ENCODE assay signal across 16 cellular contexts in the genomic region with DNA sequence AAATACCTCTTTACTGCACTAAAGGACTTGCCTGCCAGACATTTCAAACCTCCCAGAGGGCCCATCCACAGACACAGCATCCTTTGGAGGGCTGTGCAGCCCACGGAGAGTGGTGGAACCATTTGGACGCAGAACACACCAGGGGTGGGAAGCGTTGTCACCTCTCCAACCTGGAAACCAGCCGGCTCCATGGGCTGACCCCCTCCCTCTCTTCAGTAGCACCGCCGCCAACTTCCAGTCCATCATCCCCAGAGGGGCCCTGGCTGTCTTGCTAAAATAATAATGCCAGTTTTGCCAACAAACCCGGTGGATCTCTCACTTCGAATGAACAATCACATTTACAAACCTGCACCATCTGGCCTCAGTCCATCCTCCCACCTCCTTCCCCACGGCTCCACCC.
DNase-seq lines count a peak whose midpoint lies in the region; ATAC-seq lines count a peak whose summit lies in the region.
"Had no signal": no experiment of that assay in that cellular context is flagged by ENCODE, and none has a peak within 500 bp of the region (broad histone marks: within the 10 kb centered on the region; RNA-seq: fewer than 3 reads in every experiment).

No MANE protein-coding gene starts in this region.

- H3K9ac ChIP-seq in neuronal stem cell (ENCODE audit: low read depth, low read length, poor library complexity), result no peak overlapping the region

- no peak overlapping the region for H3K4ac ChIP-seq in neuronal stem cell (ENCODE audit: low read length)

- ATAC-seq in naive thymus-derived CD4-positive, alpha-beta T cell, result no peak

- H3K27me3 Mint-ChIP-seq in naive thymus-derived CD4-positive, alpha-beta T cell, result peaks cover 0 to 21% (median 4%) of the 10 kb centered on the region in 5 donors
- H3K27me3 Mint-ChIP-seq in T-helper 2 cell treated with Interferon-gamma antibody and Interleukin-4, amounts not matched to agents 5 μg/mL and 100 μg/mL, for 36 hours (ENCODE audit: low read depth), result no peaks in the 10 kb centered on the region

- peaks cover 0 to 3% (median 0%) of the 10 kb centered on the region in 5 donors for H3K36me3 Mint-ChIP-seq in naive thymus-derived CD4-positive, alpha-beta T cell
- no peaks in the 10 kb centered on the region for H3K36me3 Mint-ChIP-seq in T-helper 2 cell treated with Interferon-gamma antibody and Interleukin-4, amounts not matched to agents 5 μg/mL and 100 μg/mL, for 36 hours (ENCODE audit: low read depth)
- H3K36me3 Mint-ChIP-seq: CD4-positive, alpha-beta memory T cell had no signal

- H2AFZ ChIP-seq in neuronal stem cell (ENCODE audit: low read length), result no peak overlapping the region

- no peak overlapping the region for H2BK15ac ChIP-seq in neuronal stem cell (ENCODE audit: low read length)

- CTCF ChIA-PET in naive thymus-derived CD4-positive, alpha-beta T cell (lab: Charles Lee), result no interaction called here

- no peak overlapping the region for H4K91ac ChIP-seq in neuronal stem cell (ENCODE audit: low read depth, low read length, poor library complexity)

- H3K4me2 ChIP-seq in neuronal stem cell (ENCODE audit: insufficient read depth, low read length, poor library complexity, severe bottlenecking), result no peak overlapping the region

- POLR2A ChIA-PET in naive thymus-derived CD4-positive, alpha-beta T cell (lab: Charles Lee), result no interaction called here

- no peak overlapping the region for H3K14ac ChIP-seq in neuronal stem cell (ENCODE audit: low read length)

- H3K18ac ChIP-seq in neuronal stem cell (ENCODE audit: low read length), result peak overlapping the region; percentile 23

- no peak overlapping the region for H2BK5ac ChIP-seq in neuronal stem cell (ENCODE audit: low read length)

- WGBS in neuronal stem cell (ENCODE audit: extremely low coverage in 2 of 2, insufficient read length in 2 of 2, insufficient replicate concordance in 1 of 2), 2 donors, result no CpG with 5 or more reads among the region's 9 CpGs

- H2BK12ac ChIP-seq in neuronal stem cell (ENCODE audit: low read length), result no peak overlapping the region

- no peaks in the 10 kb centered on the region for H3K9me3 ChIP-seq in neuronal stem cell (replicated peaks in 1 of 2; ENCODE audit: control insufficient read depth in 2 of 2, insufficient read depth in 1 of 2, low read depth in 1 of 2, low read length in 2 of 2)
- H3K9me3 ChIP-seq in naive thymus-derived CD4-positive, alpha-beta T cell (ENCODE audit: control insufficient read depth in 2 of 3, low read length in 3 of 3), result no peaks in the 10 kb centered on the region

- peaks cover 0 to 1% (median 0%) of the 10 kb centered on the region in 11 donors for H3K9me3 Mint-ChIP-seq in naive thymus-derived CD4-positive, alpha-beta T cell
- H3K9me3 Mint-ChIP-seq in T-helper 2 cell treated with Interferon-gamma antibody and Interleukin-4, amounts not matched to agents 5 μg/mL and 100 μg/mL, for 36 hours, result no peaks in the 10 kb centered on the region

- no peak overlapping the region for H3K27ac Mint-ChIP-seq in naive thymus-derived CD4-positive, alpha-beta T cell
- no peak overlapping the region for H3K27ac Mint-ChIP-seq in T-helper 2 cell treated with Interferon-gamma antibody and Interleukin-4, amounts not matched to agents 5 μg/mL and 100 μg/mL, for 36 hours
- H3K27ac Mint-ChIP-seq: CD4-positive, alpha-beta memory T cell had no signal

- H4K8ac ChIP-seq in neuronal stem cell (ENCODE audit: low read depth, low read length), result no peak overlapping the region

- no peaks in the 10 kb centered on the region for H3K36me3 ChIP-seq in neuronal stem cell (replicated peaks in 1 of 2; ENCODE audit: control insufficient read depth in 2 of 2, insufficient read depth in 2 of 2, low read length in 2 of 2)
- no peaks in the 10 kb centered on the region for H3K36me3 ChIP-seq in naive thymus-derived CD4-positive, alpha-beta T cell (ENCODE audit: control insufficient read depth in 2 of 3, insufficient read depth in 3 of 3, low read length in 3 of 3)

- no peak overlapping the region for H3K4me3 ChIP-seq in neuronal stem cell (ENCODE audit: low read length in 2 of 2)
- no peak overlapping the region for H3K4me3 ChIP-seq in naive thymus-derived CD4-positive, alpha-beta T cell (ENCODE audit: low read length)

- DNase-seq in neuronal stem cell (ENCODE audit: low spot score), result no peak
- peak; percentile 32 for DNase-seq in ureter (ENCODE audit: low spot score)
- DNase-seq in naive thymus-derived CD4-positive, alpha-beta T cell, result no peak
- no peak for DNase-seq in NCI-H187 treated with DMSO at 0.1 percent for 48 hours (lab: John Stamatoyannopoulos, UW)
- no peak for DNase-seq in T-helper 2 cell treated with Interferon-gamma antibody and Interleukin-4, amounts not matched to agents 5 μg/mL and 100 μg/mL, for 36 hours (ENCODE audit: low spot score)
- DNase-seq: C1 segment of cervical spinal cord; Calu3; CD4-positive, alpha-beta memory T cell; COR-L47; DMS53; DMS79 treated with DMSO at 0.1 percent for 48 hours; GF-D8; GOT3; H7; HCEC 1CT had no signal

- peaks cover 0 to 1% of the 10 kb centered on the region in 2 donors for H3K4me1 ChIP-seq in neuronal stem cell (ENCODE audit: control insufficient read depth in 2 of 2, insufficient read depth in 1 of 2, low read depth in 1 of 2, low read length in 2 of 2)
- no peaks in the 10 kb centered on the region for H3K4me1 ChIP-seq in naive thymus-derived CD4-positive, alpha-beta T cell (ENCODE audit: control insufficient read depth in 2 of 2, insufficient read depth in 2 of 2, low read length in 2 of 2)

- no peak overlapping the region for H3K23ac ChIP-seq in neuronal stem cell (ENCODE audit: low read depth, low read length, poor library complexity)

- H3K27me3 ChIP-seq in neuronal stem cell (ENCODE audit: control insufficient read depth in 3 of 3, insufficient read depth in 3 of 3, low read depth in 1 of 3, low read length in 3 of 3), result no peaks in the 10 kb centered on the region
- H3K27me3 ChIP-seq in naive thymus-derived CD4-positive, alpha-beta T cell (ENCODE audit: control insufficient read depth in 2 of 2, insufficient read depth in 2 of 2, low read length in 2 of 2), result no peaks in the 10 kb centered on the region

- no peak overlapping the region for H2AK5ac ChIP-seq in neuronal stem cell (ENCODE audit: low read depth, low read length)

- H3K79me1 ChIP-seq in neuronal stem cell (ENCODE audit: low read depth, low read length), result no peaks in the 10 kb centered on the region

- H3K4me3 Mint-ChIP-seq in naive thymus-derived CD4-positive, alpha-beta T cell, result no peak overlapping the region
- no peak overlapping the region for H3K4me3 Mint-ChIP-seq in T-helper 2 cell treated with Interferon-gamma antibody and Interleukin-4, amounts not matched to agents 5 μg/mL and 100 μg/mL, for 36 hours
- H3K4me3 Mint-ChIP-seq: CD4-positive, alpha-beta memory T cell had no signal

- no peak overlapping the region for H2BK120ac ChIP-seq in neuronal stem cell (ENCODE audit: low read depth, low read length)

- peaks cover 0 to 1% (median 0%) of the 10 kb centered on the region in 7 donors for H3K4me1 Mint-ChIP-seq in naive thymus-derived CD4-positive, alpha-beta T cell
- no peaks in the 10 kb centered on the region for H3K4me1 Mint-ChIP-seq in T-helper 2 cell treated with Interferon-gamma antibody and Interleukin-4, amounts not matched to agents 5 μg/mL and 100 μg/mL, for 36 hours (ENCODE audit: low read depth)
- H3K4me1 Mint-ChIP-seq: CD4-positive, alpha-beta memory T cell had no signal

- H3K27ac ChIP-seq in cingulate gyrus (ENCODE audit: low read depth, low read length) (peak overlapping the region; percentile 29), neuronal stem cell (replicated peaks; ENCODE audit: low read length) (no peak overlapping the region)
- H3K27ac ChIP-seq in naive thymus-derived CD4-positive, alpha-beta T cell (ENCODE audit: low read depth, low read length), result no peak overlapping the region

- intact Hi-C loops in naive thymus-derived CD4-positive, alpha-beta T cell (cut with micrococcal nuclease), result no loop called here
